ENCODE assay signal across 1 cellular context in genomic region chr19:48644839-48645651, GRCh38.
TF ChIP-seq lines count a peak whose summit lies in the region.

No MANE protein-coding gene starts in this region.

TF ChIP-seq in endothelial cell of umbilical vein, 7 proteins besides CTCF, POLR2A, EP300 and RAD21:
- TF ChIP-seq GATA2 (IDR thresholded peaks at IDR 0.05; ENCODE audit: insufficient read depth, insufficient read length, low read depth, low read length): no peak
- TF ChIP-seq JUN (IDR thresholded peaks at IDR 0.05; ENCODE audit: borderline replicate concordance, insufficient read depth, insufficient read length, low read depth): no peak
- TF ChIP-seq FOS (IDR thresholded peaks at IDR 0.05; ENCODE audit: borderline replicate concordance, insufficient read depth, low read length): no peak
- TF ChIP-seq MAX (IDR thresholded peaks at IDR 0.05; ENCODE audit: insufficient read depth, insufficient read length): no peak
- TF ChIP-seq POLR2AphosphoS5 (IDR thresholded peaks at IDR 0.05; ENCODE audit: insufficient read depth, low read depth, low read length): no peak
- TF ChIP-seq EZH2 (IDR thresholded peaks at IDR 0.05; ENCODE audit: borderline replicate concordance, low read depth, low read length, severe bottlenecking): no peak
- TF ChIP-seq MYC (IDR thresholded peaks at IDR 0.05; ENCODE audit: low read depth, low read length): no peak
TF ChIP-seq in endothelial cell of umbilical vein: peak in this region for 0.
